Comparison of ENCODE assay signal across 15 cellular contexts in genomic region chr10:86229811-86230409, GRCh38.
DNase-seq lines count a peak whose midpoint lies in the region; ATAC-seq and TF ChIP-seq lines count a peak whose summit lies in the region.
"Had no signal": no experiment of that assay in that cellular context is flagged by ENCODE, and none has a peak within 500 bp of the region (broad histone marks: within the 10 kb centered on the region; RNA-seq: fewer than 3 reads in every experiment).

No MANE protein-coding gene starts in this region.

- H3K36me3 Mint-ChIP-seq in GM23338 (ENCODE audit: low read depth), result no peaks in the 10 kb centered on the region; the same call in 2 of the 3 replicates

- in situ Hi-C loops in gastrocnemius medialis (cut with MboI; ENCODE audit: low sequenced_read_pairs in 4 of 4), result no loop called here

- H3K4me3 ChIP-seq in osteoblast (ENCODE audit: insufficient read depth, low read length) (no peak overlapping the region), gastrocnemius medialis (no peak overlapping the region), Peyer's patch (no peak overlapping the region), GM23338 (no peak overlapping the region)
- H3K4me3 ChIP-seq: BLaER1 treated with 17β-estradiol and CSF1 and Interleukin-3, amounts not matched to agents 10 nM and 100 nM; GM23248 had no signal

- no peaks in the 10 kb centered on the region for H3K79me2 ChIP-seq in osteoblast (ENCODE audit: insufficient read depth, low read length)
- H3K79me2 ChIP-seq in GM23338 (replicated peaks; ENCODE audit: insufficient read depth), result no peaks in the 10 kb centered on the region

- H2AFZ ChIP-seq in osteoblast (ENCODE audit: low read length) (no peak overlapping the region), GM23338 (no peak overlapping the region)
- H2AFZ ChIP-seq: GM23248 had no signal

- intact Hi-C loops in gastrocnemius medialis (cut with DNase I; ENCODE audit: low total_unique reads), result no loop called here

- ATAC-seq in esophagus mucosa, result peak; percentile 30
- no peak for ATAC-seq in gastrocnemius medialis
- no peak for ATAC-seq in GM23338

- H3K27me3 ChIP-seq in osteoblast (ENCODE audit: insufficient read depth, low read length), result no peaks in the 10 kb centered on the region
- no peaks in the 10 kb centered on the region for H3K27me3 ChIP-seq in gastrocnemius medialis
- no peaks in the 10 kb centered on the region for H3K27me3 ChIP-seq in Peyer's patch
- no peaks in the 10 kb centered on the region for H3K27me3 ChIP-seq in GM23338 (ENCODE audit: insufficient read depth)
- H3K27me3 ChIP-seq: BLaER1 treated with 17β-estradiol and CSF1 and Interleukin-3, amounts not matched to agents 10 nM and 100 nM had no signal

- peaks cover 29% of the 10 kb centered on the region for H3K4me1 Mint-ChIP-seq in GM23338
- H3K4me1 Mint-ChIP-seq: B cell had no signal

- no peaks in the 10 kb centered on the region for H4K20me1 ChIP-seq in osteoblast (ENCODE audit: insufficient read depth, low read length)
- H4K20me1 ChIP-seq in GM23338 (replicated peaks; ENCODE audit: insufficient read depth), result no peaks in the 10 kb centered on the region
- H4K20me1 ChIP-seq: BLaER1 treated with 17β-estradiol and CSF1 and Interleukin-3, amounts not matched to agents 10 nM and 100 nM had no signal

- H3K9me3 Mint-ChIP-seq in GM23338, result no peaks in the 10 kb centered on the region; the same call in 2 of the 3 replicates
- H3K9me3 Mint-ChIP-seq: CD4-positive, alpha-beta T cell had no signal

- no peak for TF ChIP-seq POLR2A in gastrocnemius medialis (IDR thresholded peaks at IDR 0.05)
- no peak for TF ChIP-seq POLR2A in Peyer's patch (IDR thresholded peaks at IDR 0.05)

- no peak overlapping the region for H3K27ac ChIP-seq in osteoblast (ENCODE audit: low read depth, low read length)
- H3K27ac ChIP-seq in gastrocnemius medialis, result no peak overlapping the region
- no peak overlapping the region for H3K27ac ChIP-seq in Peyer's patch
- H3K27ac ChIP-seq in GM23338 (ENCODE audit: low read depth), result no peak overlapping the region
- H3K27ac ChIP-seq: BLaER1 treated with 17β-estradiol and CSF1 and Interleukin-3, amounts not matched to agents 10 nM and 100 nM; GM23248 had no signal

- H3K4me1 ChIP-seq in osteoblast (ENCODE audit: insufficient read depth, low read length), result peaks cover 10% of the 10 kb centered on the region
- H3K4me1 ChIP-seq in gastrocnemius medialis, result no peaks in the 10 kb centered on the region
- H3K4me1 ChIP-seq in Peyer's patch, result no peaks in the 10 kb centered on the region
- H3K4me1 ChIP-seq in GM23338 (ENCODE audit: insufficient read depth), result peaks cover 24% of the 10 kb centered on the region
- H3K4me1 ChIP-seq: Caco-2 had no signal

- H3F3A ChIP-seq in GM23338 (replicated peaks; ENCODE audit: low read depth), result no peaks in the 10 kb centered on the region

- H3K4me2 ChIP-seq in osteoblast (ENCODE audit: insufficient read depth, low read length), result no peak overlapping the region
- H3K4me2 ChIP-seq in GM23338, result no peak overlapping the region
- H3K4me2 ChIP-seq: BLaER1 treated with 17β-estradiol and CSF1 and Interleukin-3, amounts not matched to agents 10 nM and 100 nM had no signal

- no peaks in the 10 kb centered on the region for H3K9me3 ChIP-seq in osteoblast (ENCODE audit: low read depth, low read length)
- no peaks in the 10 kb centered on the region for H3K9me3 ChIP-seq in gastrocnemius medialis
- H3K9me3 ChIP-seq in Peyer's patch, result no peaks in the 10 kb centered on the region
- H3K9me3 ChIP-seq: BLaER1 treated with 17β-estradiol and CSF1 and Interleukin-3, amounts not matched to agents 10 nM and 100 nM; Caco-2 had no signal

- peaks cover 11% of the 10 kb centered on the region for H3K27me3 Mint-ChIP-seq in GM23338 (ENCODE audit: insufficient read depth, low read depth, poor library complexity)
- H3K27me3 Mint-ChIP-seq: B cell; CD4-positive, alpha-beta T cell had no signal

- TF ChIP-seq CTCF in osteoblast (IDR thresholded peaks at IDR 0.05; ENCODE audit: extremely low read depth, low read depth, low read length), result no peak
- TF ChIP-seq CTCF in gastrocnemius medialis (IDR thresholded peaks at IDR 0.05 in 4 of 5, conservative IDR thresholded peaks at IDR 0.05 in 1 of 5), result no peak
- no peak for TF ChIP-seq CTCF in Peyer's patch (IDR thresholded peaks at IDR 0.05)
- no peak for TF ChIP-seq CTCF in GM23338 (conservative IDR thresholded peaks at IDR 0.05; ENCODE audit: low read depth in 2 of 2)

- no peak overlapping the region for H3K4me3 Mint-ChIP-seq in GM23338
- H3K4me3 Mint-ChIP-seq: B cell; CD4-positive, alpha-beta T cell; HFFc6 had no signal

- no peaks in the 10 kb centered on the region for H3K36me3 ChIP-seq in osteoblast (ENCODE audit: insufficient read depth, low read length)
- no peaks in the 10 kb centered on the region for H3K36me3 ChIP-seq in gastrocnemius medialis
- H3K36me3 ChIP-seq in Peyer's patch, result no peaks in the 10 kb centered on the region
- no peaks in the 10 kb centered on the region for H3K36me3 ChIP-seq in GM23338 (ENCODE audit: insufficient read depth)
- H3K36me3 ChIP-seq: BLaER1 treated with 17β-estradiol and CSF1 and Interleukin-3, amounts not matched to agents 10 nM and 100 nM had no signal

- H3K9me2 ChIP-seq in GM23338 (ENCODE audit: insufficient read depth), result no peaks in the 10 kb centered on the region

- H3K27ac Mint-ChIP-seq in GM23338, result no peak overlapping the region; the same call in 1 of the 2 replicates
- H3K27ac Mint-ChIP-seq: B cell; CD4-positive, alpha-beta T cell; HFFc6 had no signal

- DNase-seq in CD1c-positive myeloid dendritic cell (ENCODE audit: extremely low spot score), result peak; percentile 51
- peak; percentile 9 for DNase-seq in MV-4-11 (lab: John Stamatoyannopoulos, UW)
- peak; percentile 56 for DNase-seq in osteoblast (ENCODE audit: insufficient read length, low spot score, missing footprints)
- DNase-seq in gastrocnemius medialis, result no peak
- no peak for DNase-seq in HPDE6-E6E7 (ENCODE audit: extremely low spot score)
- DNase-seq in Peyer's patch, result no peak
- DNase-seq in GM23338 (ENCODE audit: low spot score), result no peak
- DNase-seq: Caco-2; CD4-positive, alpha-beta T cell; HCEC 1CT; HFFc6 had no signal

TF ChIP-seq in GM23338, 12 proteins besides CTCF, POLR2A, EP300 and RAD21 (continues in another document):
- TF ChIP-seq REST (IDR thresholded peaks at IDR 0.05; ENCODE audit: unreplicated experiment) (no peak), JUNB (IDR thresholded peaks at IDR 0.05; ENCODE audit: unreplicated experiment) (no peak), CREB1 (CRISPR knock-in tag; IDR thresholded peaks at IDR 0.05; ENCODE audit: low read depth) (no peak), EZH2phosphoT487 (IDR thresholded peaks at IDR 0.05; ENCODE audit: unreplicated experiment) (no peak), ETS1 (IDR thresholded peaks at IDR 0.05) (no peak), POLR2AphosphoS5 (IDR thresholded peaks at IDR 0.05; ENCODE audit: low read depth) (no peak)

Comparison
In these comparisons a context has a peak if more than half of its experiments do, and no peak if none do; other contexts are left out.
1. DNase-seq: peak in CD1c-positive myeloid dendritic cell (single experiment), MV-4-11 (single experiment) and osteoblast (single experiment); none in gastrocnemius medialis (0 of 2), HPDE6-E6E7 (single experiment), Peyer's patch (0 of 3) and GM23338 (single experiment).